In the genomic region with DNA sequence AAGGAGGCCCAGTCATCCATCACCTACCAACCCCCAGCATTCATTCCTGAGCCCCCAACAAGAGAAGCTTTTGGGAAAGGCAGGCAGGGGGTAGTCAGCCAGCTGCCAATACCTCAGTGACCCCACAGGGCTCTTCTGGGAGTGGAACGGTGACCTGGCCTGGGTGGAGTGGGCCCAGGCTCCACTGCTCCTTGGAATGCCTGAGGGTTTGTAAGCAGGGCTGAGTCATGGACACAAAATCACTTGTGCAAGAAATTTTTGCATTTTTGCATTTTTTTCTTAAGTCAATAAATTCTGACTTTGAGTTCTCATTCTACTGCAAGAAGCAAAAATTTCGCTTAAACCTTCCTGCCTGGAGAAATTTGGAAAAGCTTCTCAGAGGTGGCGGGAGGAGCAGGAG, we compare ENCODE assay signal across 16 cellular contexts. TPM values are rescaled to one million over a fixed set of nuclear protein-coding genes. Genes with fewer than 3 reads are reported as not detected.
DNase-seq lines count a peak whose midpoint lies in the region; ATAC-seq and TF ChIP-seq lines count a peak whose summit lies in the region.
"Had no signal": no experiment of that assay in that cellular context is flagged by ENCODE, and none has a peak within 500 bp of the region (broad histone marks: within the 10 kb centered on the region; RNA-seq: fewer than 3 reads in every experiment).

No MANE protein-coding gene starts in this region.

- no peak for TF ChIP-seq CTCF in PC-9 (conservative IDR thresholded peaks at IDR 0.05)
- TF ChIP-seq CTCF in endodermal cell (conservative IDR thresholded peaks at IDR 0.05) = no peak
- TF ChIP-seq CTCF in activated CD8-positive, alpha-beta T cell treated with anti-CD3 and anti-CD28 coated beads for 36 hours (IDR thresholded peaks at IDR 0.05) = no peak

- H3K4me1 ChIP-seq in PC-9 (replicated peaks; ENCODE audit: insufficient read depth) (peaks cover 78% of the 10 kb centered on the region), endodermal cell (ENCODE audit: control insufficient read depth, insufficient read depth, low read length) (peaks cover 5% of the 10 kb centered on the region)

- BruUV-seq in PC-9 (replicated peaks; lab: Mats Ljungman, UMichigan) = no TSS peak

- H3K4me3 ChIP-seq in PC-9 (no peak overlapping the region), skeletal muscle cell (ENCODE audit: low read depth, low read length) (no peak overlapping the region), endodermal cell (ENCODE audit: low read length) (no peak overlapping the region)

- H3K36me3 Mint-ChIP-seq in endodermal cell (ENCODE audit: low read depth) = no peaks in the 10 kb centered on the region
- H3K36me3 Mint-ChIP-seq in activated CD8-positive, alpha-beta T cell treated with anti-CD3 and anti-CD28 coated beads for 36 hours (ENCODE audit: low read depth) = no peaks in the 10 kb centered on the region
- H3K36me3 Mint-ChIP-seq: activated CD4-positive, alpha-beta memory T cell treated with anti-CD3 and anti-CD28 coated beads for 36 hours had no signal

- peak overlapping the region; percentile 90 for H3K27ac ChIP-seq in PC-9
- H3K27ac ChIP-seq in endodermal cell (ENCODE audit: low read depth, low read length) = no peak overlapping the region

- peak overlapping the region; percentile 64 for H3K4me2 ChIP-seq in PC-9

- WGBS in endodermal cell (ENCODE audit: insufficient coverage in 1 of 2, insufficient read length in 1 of 2), 2 experiments = 87 to 90% methylated on average over 3 of the region's 3 CpGs

- peaks cover 9% of the 10 kb centered on the region; the same call in 1 of the 2 replicates for H3K79me2 ChIP-seq in PC-9 (ENCODE audit: low read depth)

- H3K27me3 Mint-ChIP-seq in endodermal cell (ENCODE audit: insufficient read depth) = no peaks in the 10 kb centered on the region
- peaks cover 1% of the 10 kb centered on the region for H3K27me3 Mint-ChIP-seq in activated CD8-positive, alpha-beta T cell treated with anti-CD3 and anti-CD28 coated beads for 36 hours

- peaks cover 60% of the 10 kb centered on the region for H3F3A ChIP-seq in PC-9 (ENCODE audit: insufficient read depth, low read depth)

- no peak overlapping the region for H3K9ac ChIP-seq in endodermal cell (ENCODE audit: extremely low read depth, low read length, poor library complexity, severe bottlenecking)

- no peak overlapping the region for H3K27ac Mint-ChIP-seq in endodermal cell
- no peak overlapping the region for H3K27ac Mint-ChIP-seq in activated CD8-positive, alpha-beta T cell treated with anti-CD3 and anti-CD28 coated beads for 36 hours
- H3K27ac Mint-ChIP-seq: activated CD4-positive, alpha-beta memory T cell treated with anti-CD3 and anti-CD28 coated beads for 36 hours had no signal

- H3K4me1 Mint-ChIP-seq in endodermal cell = peaks cover 11% of the 10 kb centered on the region
- H3K4me1 Mint-ChIP-seq in activated CD8-positive, alpha-beta T cell treated with anti-CD3 and anti-CD28 coated beads for 36 hours (ENCODE audit: low read depth) = no peaks in the 10 kb centered on the region

- no peaks in the 10 kb centered on the region for H3K9me2 ChIP-seq in PC-9 (ENCODE audit: insufficient read depth)

- no peaks in the 10 kb centered on the region for H4K20me1 ChIP-seq in PC-9 (ENCODE audit: insufficient read depth)

- peaks cover 21% of the 10 kb centered on the region for H3K9me3 Mint-ChIP-seq in endodermal cell
- no peaks in the 10 kb centered on the region for H3K9me3 Mint-ChIP-seq in activated CD8-positive, alpha-beta T cell treated with anti-CD3 and anti-CD28 coated beads for 36 hours

- ATAC-seq in GM21367 (IDR thresholded peaks at IDR 0.05; ENCODE audit: unreplicated experiment) (no peak), GM21529 (IDR thresholded peaks at IDR 0.05; ENCODE audit: unreplicated experiment) (no peak)
- no peak for ATAC-seq in activated CD8-positive, alpha-beta T cell treated with anti-CD3 and anti-CD28 coated beads for 36 hours

- H3K27me3 ChIP-seq in PC-9 (ENCODE audit: insufficient read depth, low read depth) = no peaks in the 10 kb centered on the region
- H3K27me3 ChIP-seq in endodermal cell (ENCODE audit: control insufficient read depth, insufficient read depth, low read length, poor library complexity, severe bottlenecking) = no peaks in the 10 kb centered on the region

- CTCF ChIA-PET in PC-9 (lab: Charles Lee) = no interaction called here
- CTCF ChIA-PET in activated CD8-positive, alpha-beta T cell treated with anti-CD3 and anti-CD28 coated beads for 36 hours (lab: Charles Lee) = no interaction called here

- no peak overlapping the region for H3K4me3 Mint-ChIP-seq in endodermal cell
- H3K4me3 Mint-ChIP-seq in activated CD8-positive, alpha-beta T cell treated with anti-CD3 and anti-CD28 coated beads for 36 hours = no peak overlapping the region
- H3K4me3 Mint-ChIP-seq: activated CD4-positive, alpha-beta memory T cell treated with anti-CD3 and anti-CD28 coated beads for 36 hours had no signal

- POLR2A ChIA-PET in PC-9 (lab: Charles Lee; ENCODE audit: unreplicated experiment) = no interaction called here
- POLR2A ChIA-PET in activated CD8-positive, alpha-beta T cell treated with anti-CD3 and anti-CD28 coated beads for 36 hours (lab: Charles Lee) = no interaction called here

- intact Hi-C loops in PC-9 (cut with micrococcal nuclease; ENCODE audit: unreplicated experiment) = no loop called here
- intact Hi-C loops in activated CD8-positive, alpha-beta T cell treated with anti-CD3 and anti-CD28 coated beads for 36 hours (cut with micrococcal nuclease) = no loop called here

- in situ Hi-C loops in Caki2 (cut with HindIII; ENCODE audit: low pct_unique_long_range_greater_than_20kb, low sequenced_read_pairs) = no loop called here

- no peaks in the 10 kb centered on the region for H3K9me3 ChIP-seq in PC-9 (ENCODE audit: insufficient read depth, low read depth)
- H3K9me3 ChIP-seq in endodermal cell (ENCODE audit: control insufficient read depth, low read length) = no peaks in the 10 kb centered on the region

- peak; percentile 57 for DNase-seq in Caki2 (ENCODE audit: low read depth)
- peak; percentile 60 to 89 for DNase-seq in PC-9
- DNase-seq in fibroblast of peridontal ligament (ENCODE audit: extremely low read depth) = peak; percentile 88
- peak; percentile 49 for DNase-seq in skeletal muscle cell (ENCODE audit: low read depth)
- DNase-seq in endodermal cell = no peak
- no peak for DNase-seq in activated CD8-positive, alpha-beta T cell treated with anti-CD3 and anti-CD28 coated beads for 36 hours
- DNase-seq: activated CD4-positive, alpha-beta memory T cell treated with anti-CD3 and anti-CD28 coated beads for 36 hours; COR-L47; KBM-7; NCI-H187; SHP77; stimulated activated naive CD4-positive, alpha-beta T cell treated with Interleukin-2 at 50 U/mL for 16 hours; T1000 had no signal

- no peak overlapping the region for H2AFZ ChIP-seq in PC-9

- H3K36me3 ChIP-seq in PC-9 (ENCODE audit: low read depth) (no peaks in the 10 kb centered on the region), endodermal cell (ENCODE audit: control insufficient read depth, insufficient read depth, low read length) (no peaks in the 10 kb centered on the region)

RNA-seq across cellular contexts. Expression of a gene that starts 18.5 kb away (rescaled TPM):
- total RNA-seq in Caki2 (2014; rRNA removed; shearing (Covaris generic); ENCODE audit: low replicate concordance) = 1.4 and 16.4 TPM in 2 replicates
- total RNA-seq in PC-9 (2021) (20.7 and 25.8 TPM in 2 replicates), endodermal cell (1 to 10 TPM; 1.4 to 1.9 TPM)
- 10.6 TPM for polyA plus RNA-seq in endodermal cell (2013, experiment 1 of 2)
- polyA plus RNA-seq in endodermal cell (2013, experiment 2 of 2) = 9.6 TPM
- under 1 TPM in 1 of 2 experiments, not detected in 1; 0.05 TPM for total RNA-seq in activated CD8-positive, alpha-beta T cell treated with anti-CD3 and anti-CD28 coated beads for 36 hours
- total RNA-seq: pulmonary artery endothelial cell had no signal

Comparison
In these comparisons a context has a peak if more than half of its experiments do, and no peak if none do; other contexts are left out.
1. DNase-seq: peak in Caki2 (single experiment), PC-9 (2 of 2), fibroblast of peridontal ligament (single experiment) and skeletal muscle cell (single experiment); none in endodermal cell (single experiment) and activated CD8-positive, alpha-beta T cell treated with anti-CD3 and anti-CD28 coated beads for 36 hours (single experiment).